Comparison of ENCODE assay signal across 1 cellular context in the genomic region with DNA sequence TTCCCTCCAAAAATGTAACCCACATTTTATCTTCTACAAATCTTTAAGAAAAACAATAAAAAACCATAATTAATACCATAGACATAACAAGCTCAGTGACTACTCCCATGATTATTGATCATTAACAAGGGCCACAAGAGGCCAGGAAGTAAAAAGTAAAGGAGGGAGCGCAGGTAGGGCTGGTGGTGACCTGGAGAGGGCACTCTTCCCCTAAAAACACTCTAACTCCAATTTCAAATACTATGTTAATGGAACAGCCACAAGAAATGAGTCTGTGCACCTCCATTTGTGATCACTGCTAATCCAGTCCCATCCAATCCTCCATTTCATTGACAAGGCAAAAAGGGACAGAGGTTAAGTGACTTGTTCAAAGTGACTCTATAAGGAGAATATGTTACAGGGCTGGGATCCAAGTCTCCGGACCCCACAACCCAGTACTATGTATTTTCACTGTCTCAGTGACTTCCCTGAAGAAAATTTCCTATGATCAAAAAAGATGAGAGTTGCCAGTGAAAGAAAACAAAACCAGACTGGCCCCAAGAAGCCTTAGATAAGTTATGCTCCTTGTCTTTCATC.
TF ChIP-seq lines count a peak whose summit lies in the region.

No MANE protein-coding gene starts in this region.

TF ChIP-seq in K562, 482 proteins besides CTCF, POLR2A, EP300 and RAD21 (continued from another document):
- TF ChIP-seq, protein P1, sequence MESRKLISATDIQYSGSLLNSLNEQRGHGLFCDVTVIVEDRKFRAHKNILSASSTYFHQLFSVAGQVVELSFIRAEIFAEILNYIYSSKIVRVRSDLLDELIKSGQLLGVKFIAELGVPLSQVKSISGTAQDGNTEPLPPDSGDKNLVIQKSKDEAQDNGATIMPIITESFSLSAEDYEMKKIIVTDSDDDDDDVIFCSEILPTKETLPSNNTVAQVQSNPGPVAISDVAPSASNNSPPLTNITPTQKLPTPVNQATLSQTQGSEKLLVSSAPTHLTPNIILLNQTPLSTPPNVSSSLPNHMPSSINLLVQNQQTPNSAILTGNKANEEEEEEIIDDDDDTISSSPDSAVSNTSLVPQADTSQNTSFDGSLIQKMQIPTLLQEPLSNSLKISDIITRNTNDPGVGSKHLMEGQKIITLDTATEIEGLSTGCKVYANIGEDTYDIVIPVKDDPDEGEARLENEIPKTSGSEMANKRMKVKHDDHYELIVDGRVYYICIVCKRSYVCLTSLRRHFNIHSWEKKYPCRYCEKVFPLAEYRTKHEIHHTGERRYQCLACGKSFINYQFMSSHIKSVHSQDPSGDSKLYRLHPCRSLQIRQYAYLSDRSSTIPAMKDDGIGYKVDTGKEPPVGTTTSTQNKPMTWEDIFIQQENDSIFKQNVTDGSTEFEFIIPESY (CRISPR knock-in tag; IDR thresholded peaks at IDR 0.05) = no peak
- TF ChIP-seq NR3C1 (CRISPR knock-in tag; IDR thresholded peaks at IDR 0.05) (no peak), BMI1 (IDR thresholded peaks at IDR 0.05; ENCODE audit: low read length) (0 out of 2 replicates have a peak, but pooled peaks have one; percentile 11), MTA3 (IDR thresholded peaks at IDR 0.05; ENCODE audit: borderline replicate concordance) (no peak), SMC3 (conservative IDR thresholded peaks at IDR 0.05; ENCODE audit: insufficient read depth, low read depth, low read length) (peak; percentile 74), PTRF (tag; IDR thresholded peaks at IDR 0.05) (no peak)
